In genomic region chr21:31248598-31248997, GRCh38 we compare ENCODE assay signal across 18 cellular contexts.
A peak's percentile ranks its signal among the peaks of the same experiment; 100 is the strongest.
DNase-seq lines count a peak whose midpoint lies in the region; ATAC-seq and TF ChIP-seq lines count a peak whose summit lies in the region.
"Had no signal": no experiment of that assay in that cellular context is flagged by ENCODE, and none has a peak within 500 bp of the region (broad histone marks: within the 10 kb centered on the region; RNA-seq: fewer than 3 reads in every experiment).

No MANE protein-coding gene starts in this region.

- ATAC-seq in HCT116 = peak; percentile 36; the same call in 1 of the 2 replicates
- ATAC-seq: left lobe of liver had no signal

- no peak overlapping the region for H4K91ac ChIP-seq in trophoblast cell (ENCODE audit: low read depth, low read length)

- no peak overlapping the region for H2AK5ac ChIP-seq in trophoblast cell (ENCODE audit: low read length)

- no peaks in the 10 kb centered on the region for H3K27me3 ChIP-seq in HCT116 (ENCODE audit: insufficient read depth, low read length)
- H3K27me3 ChIP-seq in trophoblast cell (ENCODE audit: insufficient read depth, low read length) = no peaks in the 10 kb centered on the region
- H3K27me3 ChIP-seq in HAP-1 (ENCODE audit: low read depth) = no peaks in the 10 kb centered on the region

- peaks cover 5 to 18% of the 10 kb centered on the region in 2 experiments; a peak in 3 of 4 replicates for H3K36me3 ChIP-seq in HCT116 (ENCODE audit: control insufficient read depth in 1 of 2, insufficient read depth in 2 of 2, low read length in 2 of 2)
- H3K36me3 ChIP-seq in trophoblast cell (ENCODE audit: control insufficient read depth in 1 of 2, insufficient read depth in 2 of 2, low read length in 2 of 2) = peaks cover 12% of the 10 kb centered on the region in 2 experiments
- H3K36me3 ChIP-seq in HAP-1 (replicated peaks) = no peaks in the 10 kb centered on the region

- no peak for DNase-seq in HCT116 (ENCODE audit: low read depth, low spot score)
- peak; percentile 61 for DNase-seq in T1000 (lab: John Stamatoyannopoulos, UW)
- peak; percentile 66 for DNase-seq in fibroblast of mammary gland (ENCODE audit: low read depth)
- DNase-seq in trophoblast cell = peak; percentile 71 to 82
- DNase-seq in activated CD4-positive, alpha-beta T cell treated with anti-CD3 and anti-CD28 coated beads, Interleukin-2, amount 50 U/mL, for 1 hour = no peak
- no peak for DNase-seq in caudate nucleus (lab: John Stamatoyannopoulos, UW)
- DNase-seq in AG08396 (ENCODE audit: low spot score) = no peak
- DNase-seq in HAP-1 (ENCODE audit: low spot score in 2 of 2) = no peak
- DNase-seq: aorta, dermis blood vessel endothelial cell, H7, NCI-H2029 treated with DMSO at 0.1 percent for 48 hours, NCI-H526 treated with DMSO at 0.1 percent for 48 hours, small intestine, WERI-Rb-1 had no signal

- no peak for TF ChIP-seq POLR2A in HCT116 (IDR thresholded peaks at IDR 0.05; ENCODE audit: borderline replicate concordance, extremely low read depth, insufficient read depth, insufficient read length)

- H4K20me1 ChIP-seq in HCT116 (ENCODE audit: insufficient read depth) = no peaks in the 10 kb centered on the region

- in situ Hi-C loops in HAP-1 (cut with MboI; ENCODE audit: low sequenced_read_pairs) = no loop called here

- peaks cover 4% of the 10 kb centered on the region in 2 experiments; a peak in 2 of 4 replicates for H3K9me3 ChIP-seq in HCT116 (ENCODE audit: control insufficient read depth in 1 of 2, insufficient read depth in 1 of 2, low read depth in 1 of 2, low read length in 2 of 2)
- H3K9me3 ChIP-seq in trophoblast cell (ENCODE audit: insufficient read depth, low read depth, low read length) = peaks cover 6% of the 10 kb centered on the region
- no peaks in the 10 kb centered on the region for H3K9me3 ChIP-seq in HAP-1

- no peak overlapping the region for H2BK5ac ChIP-seq in trophoblast cell (ENCODE audit: low read depth, low read length, poor library complexity)

- TF ChIP-seq RAD21 in HCT116 (IDR thresholded peaks at IDR 0.05; ENCODE audit: low read depth) = no peak

- H3K9ac ChIP-seq in HCT116 (ENCODE audit: low read length) = no peak overlapping the region
- no peak overlapping the region for H3K9ac ChIP-seq in trophoblast cell (ENCODE audit: low read length)
- H3K9ac ChIP-seq: parathyroid adenoma had no signal

- H3K27ac ChIP-seq in HCT116 (ENCODE audit: low read depth, low read length) (no peak overlapping the region), trophoblast cell (ENCODE audit: low read depth, low read length) (no peak overlapping the region), caudate nucleus (ENCODE audit: low read depth, low read length) (no peak overlapping the region)
- H3K27ac ChIP-seq: parathyroid adenoma, PC-9, WERI-Rb-1 had no signal

- H3K79me1 ChIP-seq in trophoblast cell (ENCODE audit: low read length) = peaks cover 2% of the 10 kb centered on the region

- H3K9me2 ChIP-seq in HCT116 (ENCODE audit: insufficient read depth) = no peaks in the 10 kb centered on the region

- TF ChIP-seq CTCF in HCT116 (IDR thresholded peaks at IDR 0.05 in 2 of 3, conservative IDR thresholded peaks at IDR 0.05 in 1 of 3; ENCODE audit: borderline replicate concordance in 1 of 3, insufficient read depth in 1 of 3, low read depth in 2 of 3, low read length in 2 of 3) (no peak), fibroblast of mammary gland (conservative IDR thresholded peaks at IDR 0.05; ENCODE audit: control insufficient read depth, insufficient read depth, low read depth, low read length) (no peak)

- no peak overlapping the region for H3K18ac ChIP-seq in trophoblast cell (ENCODE audit: low read length)

- no peak overlapping the region for H3K4me3 ChIP-seq in HCT116 (replicated peaks in 1 of 2; ENCODE audit: low read depth in 1 of 2, low read length in 2 of 2)
- no peak overlapping the region for H3K4me3 ChIP-seq in fibroblast of mammary gland (ENCODE audit: control insufficient read depth, low read depth, low read length)
- H3K4me3 ChIP-seq in trophoblast cell (ENCODE audit: low read depth, low read length) = no peak overlapping the region
- H3K4me3 ChIP-seq in HAP-1 = no peak overlapping the region
- H3K4me3 ChIP-seq: PC-9 had no signal

- no peak overlapping the region for H2BK12ac ChIP-seq in trophoblast cell (ENCODE audit: low read length)

- POLR2A ChIA-PET in HCT116 (lab: Charles Lee) = no interaction called here

- intact Hi-C loops in HCT116 (cut with micrococcal nuclease) = no loop called here

- H3K4me1 ChIP-seq in HCT116 (ENCODE audit: control insufficient read depth in 1 of 2, insufficient read depth in 2 of 2, low read length in 2 of 2) = peaks cover 0 to 7% of the 10 kb centered on the region in 2 experiments; a peak in 1 of 4 replicates
- peaks cover 0 to 2% of the 10 kb centered on the region in 2 experiments for H3K4me1 ChIP-seq in trophoblast cell (ENCODE audit: control insufficient read depth in 1 of 2, insufficient read depth in 2 of 2, low read length in 2 of 2)
- no peaks in the 10 kb centered on the region for H3K4me1 ChIP-seq in HAP-1
- H3K4me1 ChIP-seq: parathyroid adenoma had no signal

- CTCF ChIA-PET in HCT116 (lab: Charles Lee) = no interaction called here

- no peak overlapping the region for H4K8ac ChIP-seq in trophoblast cell (ENCODE audit: low read depth, low read length)

- WGBS in trophoblast cell (ENCODE audit: extremely low coverage, insufficient coverage, insufficient read length) = no CpG with 5 or more reads among the region's 2 CpGs

- H2AFZ ChIP-seq in HCT116 (ENCODE audit: low read depth, low read length, poor library complexity, severe bottlenecking) (no peak overlapping the region), trophoblast cell (ENCODE audit: insufficient read depth, low read length, poor library complexity) (no peak overlapping the region)
- H2AFZ ChIP-seq: parathyroid adenoma, PC-9 had no signal

- H2BK120ac ChIP-seq in trophoblast cell (ENCODE audit: insufficient read depth, low read length, poor library complexity) = no peak overlapping the region

- RAD21 ChIA-PET in HCT116 (lab: Charles Lee; ENCODE audit: low non-redundant PET in 1 of 2, low total read pairs in 2 of 2, uncharacterized antibody in 2 of 2, unreplicated experiment in 2 of 2) = no interaction called here

- no TSS peak for BruUV-seq in HCT116 (replicated peaks; lab: Mats Ljungman, UMichigan)

- H3K23ac ChIP-seq in trophoblast cell (ENCODE audit: low read length) = no peak overlapping the region

- no peak overlapping the region for H3K4me2 ChIP-seq in HCT116 (ENCODE audit: low read length)
- no peak overlapping the region for H3K4me2 ChIP-seq in trophoblast cell (ENCODE audit: low read length)
- H3K4me2 ChIP-seq: PC-9 had no signal

- no peak overlapping the region for H3K14ac ChIP-seq in trophoblast cell (ENCODE audit: low read length)

- no peak overlapping the region for H4K12ac ChIP-seq in trophoblast cell (ENCODE audit: low read depth, low read length)

- H3K79me2 ChIP-seq in HCT116 (ENCODE audit: insufficient read depth, low read length) (no peaks in the 10 kb centered on the region; the same call in 1 of the 2 replicates), trophoblast cell (ENCODE audit: control insufficient read depth, insufficient read depth, low read length, poor library complexity) (no peaks in the 10 kb centered on the region)
- H3K79me2 ChIP-seq: parathyroid adenoma had no signal

- H3K4ac ChIP-seq in trophoblast cell (ENCODE audit: low read depth, low read length) = no peak overlapping the region

TF ChIP-seq in HCT116, 20 proteins besides CTCF, POLR2A, EP300 and RAD21:
- TF ChIP-seq MAX (IDR thresholded peaks at IDR 0.05) (no peak), ZBTB33 (IDR thresholded peaks at IDR 0.05; ENCODE audit: extremely low read depth, insufficient replicate concordance, low read length) (no peak), FOSL1 (IDR thresholded peaks at IDR 0.05; ENCODE audit: low read depth) (no peak), ZNF274 (IDR thresholded peaks at IDR 0.05; ENCODE audit: low read depth, low read length) (no peak), JUND (IDR thresholded peaks at IDR 0.05) (no peak), EZH2phosphoT487 (IDR thresholded peaks at IDR 0.05; ENCODE audit: borderline replicate concordance) (no peak)

Comparison
In these comparisons a context has a peak if more than half of its experiments do, and no peak if none do; other contexts are left out.
1. DNase-seq: peak in T1000 (single experiment), fibroblast of mammary gland (single experiment) and trophoblast cell (2 of 2); none in HCT116 (single experiment), activated CD4-positive, alpha-beta T cell treated with anti-CD3 and anti-CD28 coated beads, Interleukin-2, amount 50 U/mL, for 1 hour (single experiment), caudate nucleus (0 of 61), AG08396 (single experiment) and HAP-1 (0 of 2).